8 cellular contexts compared by ENCODE assay signal in the genomic region with DNA sequence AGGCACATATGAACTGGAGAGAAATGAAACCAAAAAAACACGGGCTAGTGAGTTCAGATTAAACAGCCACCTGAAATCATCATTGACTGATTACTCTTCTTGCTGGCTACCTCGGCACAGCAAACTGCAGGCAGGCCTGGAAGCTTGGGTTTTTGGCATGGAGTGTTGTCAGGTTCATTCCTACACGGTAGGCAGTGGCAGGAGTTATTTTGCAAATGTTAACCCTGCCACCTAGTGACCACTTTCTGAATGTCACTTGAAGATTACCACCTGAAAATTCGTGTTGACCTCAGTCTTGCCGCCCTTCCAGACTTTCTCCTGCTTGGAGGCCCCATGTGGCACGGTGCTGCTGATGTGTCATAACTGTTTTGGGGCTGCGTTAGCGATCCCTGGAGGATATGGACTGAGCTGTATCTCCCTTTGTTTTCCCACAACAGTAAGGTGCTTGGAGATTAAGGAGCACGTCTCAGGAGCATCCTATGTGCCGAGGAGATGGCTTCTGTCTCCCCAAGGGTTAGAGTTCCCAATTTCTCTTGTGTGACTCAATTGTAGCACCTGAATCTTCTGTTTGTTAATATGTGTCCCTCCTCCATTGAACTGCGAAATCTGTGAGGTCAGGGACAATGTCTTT. TPM values are rescaled to one million over a fixed set of nuclear protein-coding genes. Genes with fewer than 3 reads are reported as not detected.
DNase-seq lines count a peak whose midpoint lies in the region; ATAC-seq, FAIRE-seq and TF ChIP-seq lines count a peak whose summit lies in the region.

No MANE protein-coding gene starts in this region.

- no peaks in the 10 kb centered on the region for H3K9me3 ChIP-seq in endodermal cell (ENCODE audit: control insufficient read depth, low read length)

- H3K9ac ChIP-seq in endodermal cell (ENCODE audit: extremely low read depth, low read length, poor library complexity, severe bottlenecking), result no peak overlapping the region

- H3K36me3 ChIP-seq in endodermal cell (ENCODE audit: control insufficient read depth, insufficient read depth, low read length), result no peaks in the 10 kb centered on the region

- no peaks in the 10 kb centered on the region for H3K27me3 Mint-ChIP-seq in activated CD8-positive, alpha-beta T cell treated with anti-CD3 and anti-CD28 coated beads, Interleukin-2, amount 10 ng/mL, durations not matched to agents 7 days and 5 days (ENCODE audit: low read depth)
- no peaks in the 10 kb centered on the region for H3K27me3 Mint-ChIP-seq in endodermal cell (ENCODE audit: insufficient read depth)
- H3K27me3 Mint-ChIP-seq in mesothelial cell of epicardium (ENCODE audit: low read depth), result no peaks in the 10 kb centered on the region
- no peaks in the 10 kb centered on the region for H3K27me3 Mint-ChIP-seq in stimulated activated naive CD8-positive, alpha-beta T cell treated with anti-CD3 and anti-CD28 coated beads, Interleukin-15, Interleukin-2, amounts not matched to agents 100 ng/mL and 50 ng/mL, for 24 hours

- H3K9me3 Mint-ChIP-seq in activated CD8-positive, alpha-beta T cell treated with anti-CD3 and anti-CD28 coated beads, Interleukin-2, amount 10 ng/mL, durations not matched to agents 7 days and 5 days (ENCODE audit: insufficient read depth), result no peaks in the 10 kb centered on the region
- no peaks in the 10 kb centered on the region for H3K9me3 Mint-ChIP-seq in endodermal cell
- H3K9me3 Mint-ChIP-seq in mesothelial cell of epicardium, result no peaks in the 10 kb centered on the region
- H3K9me3 Mint-ChIP-seq in stimulated activated naive CD8-positive, alpha-beta T cell treated with anti-CD3 and anti-CD28 coated beads, Interleukin-15, Interleukin-2, amounts not matched to agents 100 ng/mL and 50 ng/mL, for 24 hours, result no peaks in the 10 kb centered on the region

- no peak overlapping the region for H3K4me3 ChIP-seq in endodermal cell (ENCODE audit: low read length)

- peak; percentile 26 for ATAC-seq in GM18870 (IDR thresholded peaks at IDR 0.05; ENCODE audit: unreplicated experiment)
- peak; percentile 43 for ATAC-seq in activated CD8-positive, alpha-beta T cell treated with anti-CD3 and anti-CD28 coated beads, Interleukin-2, amount 10 ng/mL, durations not matched to agents 7 days and 5 days

- H3K27me3 ChIP-seq in endodermal cell (ENCODE audit: control insufficient read depth, insufficient read depth, low read length, poor library complexity, severe bottlenecking), result no peaks in the 10 kb centered on the region

- no peaks in the 10 kb centered on the region for H3K4me1 ChIP-seq in endodermal cell (ENCODE audit: control insufficient read depth, insufficient read depth, low read length)

- WGBS in endodermal cell (ENCODE audit: insufficient coverage in 1 of 2, insufficient read length in 1 of 2), 2 experiments, result 30 to 33% methylated on average over 9 to 11 of the region's 11 CpGs

- DNase-seq in AG09319 (ENCODE audit: extremely low read depth, low read depth) (peak; percentile 34), HTR-8/SVneo (ENCODE audit: insufficient read length, low spot score) (peak; percentile 68), NOMO-1 (lab: John Stamatoyannopoulos, UW; ENCODE audit: unreplicated experiment in 2 of 2) (peak; percentile 66 to 84), endodermal cell (peak; percentile 88), mesothelial cell of epicardium (ENCODE audit: low spot score in 2 of 2, unreplicated experiment in 2 of 2) (peak in 1 of 2 experiments; percentile 48)
- peak; percentile 82 for DNase-seq in activated CD8-positive, alpha-beta T cell treated with anti-CD3 and anti-CD28 coated beads, Interleukin-2, amount 10 ng/mL, durations not matched to agents 7 days and 5 days

- H3K4me3 Mint-ChIP-seq in activated CD8-positive, alpha-beta T cell treated with anti-CD3 and anti-CD28 coated beads, Interleukin-2, amount 10 ng/mL, durations not matched to agents 7 days and 5 days, result no peak overlapping the region
- H3K4me3 Mint-ChIP-seq in endodermal cell, result no peak overlapping the region
- no peak overlapping the region for H3K4me3 Mint-ChIP-seq in mesothelial cell of epicardium
- H3K4me3 Mint-ChIP-seq in stimulated activated naive CD8-positive, alpha-beta T cell treated with anti-CD3 and anti-CD28 coated beads, Interleukin-15, Interleukin-2, amounts not matched to agents 100 ng/mL and 50 ng/mL, for 24 hours, result no peak overlapping the region

- peaks cover 71% of the 10 kb centered on the region for H3K4me1 Mint-ChIP-seq in activated CD8-positive, alpha-beta T cell treated with anti-CD3 and anti-CD28 coated beads, Interleukin-2, amount 10 ng/mL, durations not matched to agents 7 days and 5 days (ENCODE audit: low read depth)
- H3K4me1 Mint-ChIP-seq in endodermal cell, result no peaks in the 10 kb centered on the region
- H3K4me1 Mint-ChIP-seq in mesothelial cell of epicardium, result peaks cover 5% of the 10 kb centered on the region
- peaks cover 59% of the 10 kb centered on the region for H3K4me1 Mint-ChIP-seq in stimulated activated naive CD8-positive, alpha-beta T cell treated with anti-CD3 and anti-CD28 coated beads, Interleukin-15, Interleukin-2, amounts not matched to agents 100 ng/mL and 50 ng/mL, for 24 hours (ENCODE audit: low read depth)

- FAIRE-seq in HTR-8/SVneo (lab: Jason Lieb, UNC), result no peak

- POLR2A ChIA-PET in activated CD8-positive, alpha-beta T cell treated with anti-CD3 and anti-CD28 coated beads, Interleukin-2, amount 10 ng/mL, durations not matched to agents 7 days and 5 days (lab: Charles Lee), result interaction anchor here (1.0 to 14.2 kb wide), 2 partner anchors 13 to 42 kb away, joined by 3 to 177 read pairs; no protein-coding TSS in a partner anchor

- CTCF ChIA-PET in activated CD8-positive, alpha-beta T cell treated with anti-CD3 and anti-CD28 coated beads, Interleukin-2, amount 10 ng/mL, durations not matched to agents 7 days and 5 days (lab: Charles Lee), result interaction anchor here (0.7 to 10.7 kb wide), 17 partner anchors 6 to 1044 kb away, joined by 3 to 441 read pairs (median 3); no protein-coding TSS in a partner anchor

- H3K36me3 Mint-ChIP-seq in activated CD8-positive, alpha-beta T cell treated with anti-CD3 and anti-CD28 coated beads, Interleukin-2, amount 10 ng/mL, durations not matched to agents 7 days and 5 days (ENCODE audit: low read depth), result peaks cover 19% of the 10 kb centered on the region
- H3K36me3 Mint-ChIP-seq in endodermal cell (ENCODE audit: low read depth), result no peaks in the 10 kb centered on the region
- H3K36me3 Mint-ChIP-seq in mesothelial cell of epicardium, result no peaks in the 10 kb centered on the region
- no peaks in the 10 kb centered on the region for H3K36me3 Mint-ChIP-seq in stimulated activated naive CD8-positive, alpha-beta T cell treated with anti-CD3 and anti-CD28 coated beads, Interleukin-15, Interleukin-2, amounts not matched to agents 100 ng/mL and 50 ng/mL, for 24 hours (ENCODE audit: low read depth)

- TF ChIP-seq CTCF in AG09319 (IDR thresholded peaks at IDR 0.05; ENCODE audit: low read depth, low read length) (peak; percentile 65), endodermal cell (conservative IDR thresholded peaks at IDR 0.05) (peak; percentile 85), mesothelial cell of epicardium (IDR thresholded peaks at IDR 0.05; ENCODE audit: unreplicated experiment) (peak; percentile 88)

- peak overlapping the region; percentile 62 for H3K27ac Mint-ChIP-seq in activated CD8-positive, alpha-beta T cell treated with anti-CD3 and anti-CD28 coated beads, Interleukin-2, amount 10 ng/mL, durations not matched to agents 7 days and 5 days
- H3K27ac Mint-ChIP-seq in endodermal cell (no peak overlapping the region), mesothelial cell of epicardium (no peak overlapping the region)
- H3K27ac Mint-ChIP-seq in stimulated activated naive CD8-positive, alpha-beta T cell treated with anti-CD3 and anti-CD28 coated beads, Interleukin-15, Interleukin-2, amounts not matched to agents 100 ng/mL and 50 ng/mL, for 24 hours, result peak overlapping the region; percentile 56

- H3K27ac ChIP-seq in endodermal cell (ENCODE audit: low read depth, low read length), result no peak overlapping the region

RNA-seq across cellular contexts. Expression of a gene that starts 12.7 kb away (rescaled TPM):
- not detected for total RNA-seq in activated CD8-positive, alpha-beta T cell treated with anti-CD3 and anti-CD28 coated beads, Interleukin-2, amount 10 ng/mL, durations not matched to agents 7 days and 5 days
- total RNA-seq in endodermal cell (not detected), mesothelial cell of epicardium (not detected in 3 replicates)
- not detected for polyA plus RNA-seq in endodermal cell (2013, experiment 1 of 2)
- not detected for polyA plus RNA-seq in endodermal cell (2013, experiment 2 of 2)

Comparison
In these comparisons a context has a peak if more than half of its experiments do, and no peak if none do; other contexts are left out.
1. H3K27ac Mint-ChIP-seq: peak in activated CD8-positive, alpha-beta T cell treated with anti-CD3 and anti-CD28 coated beads, Interleukin-2, amount 10 ng/mL, durations not matched to agents 7 days and 5 days (single experiment) and stimulated activated naive CD8-positive, alpha-beta T cell treated with anti-CD3 and anti-CD28 coated beads, Interleukin-15, Interleukin-2, amounts not matched to agents 100 ng/mL and 50 ng/mL, for 24 hours (single experiment); none in endodermal cell (single experiment) and mesothelial cell of epicardium (single experiment).
2. Peak in every context shown above with its lines, with median percentiles within 50 percentile points of each other: CTCF ChIP-seq.